In the genomic region with DNA sequence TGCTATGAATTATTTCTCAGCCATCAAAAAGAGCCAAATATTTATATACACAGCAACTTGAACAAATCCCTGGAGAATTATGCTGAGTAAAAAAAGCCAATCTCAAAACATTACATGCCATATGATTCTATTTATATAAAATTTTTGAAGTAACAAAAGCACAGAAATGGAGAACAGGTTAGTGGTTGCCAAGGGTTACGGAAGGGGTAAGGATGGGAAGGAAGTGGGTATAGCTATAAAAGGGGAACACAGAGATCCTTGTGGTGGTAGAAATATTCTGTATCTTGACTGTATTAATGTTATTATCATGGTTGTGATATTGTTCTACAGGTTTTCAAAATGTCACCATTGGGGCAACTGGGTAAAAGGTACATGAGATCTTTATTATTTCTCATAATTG, we compare ENCODE assay signal across 16 cellular contexts.
"Had no signal": no experiment of that assay in that cellular context is flagged by ENCODE, and none has a peak within 500 bp of the region (broad histone marks: within the 10 kb centered on the region; RNA-seq: fewer than 3 reads in every experiment).

No MANE protein-coding gene starts in this region.

- H3K4me1 Mint-ChIP-seq: activated CD4-positive, alpha-beta T cell treated with anti-CD3 and anti-CD28 coated beads for 36 hours; nephron had no signal

- H3K9me3 Mint-ChIP-seq: activated CD4-positive, alpha-beta memory T cell treated with anti-CD3 and anti-CD28 coated beads for 36 hours; activated naive CD4-positive, alpha-beta T cell treated with anti-CD3 and anti-CD28 coated beads, Interleukin-2, amount 50 U/mL, for 24 hours; activated T-cell treated with anti-CD3 and anti-CD28 coated beads, Interleukin-2, amount 50 U/mL, for 24 hours; nephron had no signal

- H3K27ac ChIP-seq: adrenal gland, cardiac muscle cell, dorsolateral prefrontal cortex, gastrocnemius medialis, heart right ventricle, tibial artery had no signal

- H3K9me3 ChIP-seq: adrenal gland, gastrocnemius medialis, heart right ventricle, tibial artery had no signal

- H3K4me3 ChIP-seq: adrenal gland, cardiac muscle cell, dorsolateral prefrontal cortex, gastrocnemius medialis, heart right ventricle, tibial artery had no signal

- H3K27me3 ChIP-seq: adrenal gland, cardiac muscle cell, dorsolateral prefrontal cortex, gastrocnemius medialis, heart right ventricle, tibial artery had no signal

- ATAC-seq: activated CD4-positive, alpha-beta T cell treated with anti-CD3 and anti-CD28 coated beads for 36 hours; gastrocnemius medialis; heart right ventricle had no signal

- H3K4me1 ChIP-seq: adrenal gland, gastrocnemius medialis, heart right ventricle, tibial artery had no signal

- H3K36me3 Mint-ChIP-seq: activated CD4-positive, alpha-beta memory T cell treated with anti-CD3 and anti-CD28 coated beads for 36 hours; activated naive CD4-positive, alpha-beta T cell treated with anti-CD3 and anti-CD28 coated beads, Interleukin-2, amount 50 U/mL, for 24 hours had no signal

- H3K36me3 ChIP-seq: adrenal gland, cardiac muscle cell, gastrocnemius medialis, heart right ventricle, tibial artery had no signal

- DNase-seq: activated CD4-positive, alpha-beta memory T cell treated with anti-CD3 and anti-CD28 coated beads for 36 hours; activated CD4-positive, alpha-beta T cell treated with anti-CD3 and anti-CD28 coated beads for 36 hours; activated effector memory CD4-positive, alpha-beta T cell treated with anti-CD3 and anti-CD28 coated beads, Interleukin-2, amount 50 U/mL, for 16 hours; activated T-cell treated with anti-CD3 and anti-CD28 coated beads, Interleukin-2, amount 50 U/mL, for 24 hours; adrenal gland; dorsolateral prefrontal cortex; erythroblast; gastrocnemius medialis; heart right ventricle; occipital lobe; stimulated activated CD4-positive, alpha-beta T cell treated with anti-CD3 and anti-CD28 coated beads, Interleukin-4, amount 100 ng/mL, for 1 hour; T1000; tibial artery had no signal

- H3K27ac Mint-ChIP-seq: activated CD4-positive, alpha-beta memory T cell treated with anti-CD3 and anti-CD28 coated beads for 36 hours; activated CD4-positive, alpha-beta T cell treated with anti-CD3 and anti-CD28 coated beads for 36 hours; activated naive CD4-positive, alpha-beta T cell treated with anti-CD3 and anti-CD28 coated beads, Interleukin-2, amount 50 U/mL, for 24 hours; activated T-cell treated with anti-CD3 and anti-CD28 coated beads, Interleukin-2, amount 50 U/mL, for 24 hours; nephron had no signal

- H3K4me3 Mint-ChIP-seq: activated CD4-positive, alpha-beta memory T cell treated with anti-CD3 and anti-CD28 coated beads for 36 hours; activated CD4-positive, alpha-beta T cell treated with anti-CD3 and anti-CD28 coated beads for 36 hours; activated naive CD4-positive, alpha-beta T cell treated with anti-CD3 and anti-CD28 coated beads, Interleukin-2, amount 50 U/mL, for 24 hours; activated T-cell treated with anti-CD3 and anti-CD28 coated beads, Interleukin-2, amount 50 U/mL, for 24 hours; nephron had no signal

- H3K27me3 Mint-ChIP-seq: activated CD4-positive, alpha-beta T cell treated with anti-CD3 and anti-CD28 coated beads for 36 hours; activated naive CD4-positive, alpha-beta T cell treated with anti-CD3 and anti-CD28 coated beads, Interleukin-2, amount 50 U/mL, for 24 hours; activated T-cell treated with anti-CD3 and anti-CD28 coated beads, Interleukin-2, amount 50 U/mL, for 24 hours had no signal
